ENCODE assay signal across 2 cellular contexts in the genomic region with DNA sequence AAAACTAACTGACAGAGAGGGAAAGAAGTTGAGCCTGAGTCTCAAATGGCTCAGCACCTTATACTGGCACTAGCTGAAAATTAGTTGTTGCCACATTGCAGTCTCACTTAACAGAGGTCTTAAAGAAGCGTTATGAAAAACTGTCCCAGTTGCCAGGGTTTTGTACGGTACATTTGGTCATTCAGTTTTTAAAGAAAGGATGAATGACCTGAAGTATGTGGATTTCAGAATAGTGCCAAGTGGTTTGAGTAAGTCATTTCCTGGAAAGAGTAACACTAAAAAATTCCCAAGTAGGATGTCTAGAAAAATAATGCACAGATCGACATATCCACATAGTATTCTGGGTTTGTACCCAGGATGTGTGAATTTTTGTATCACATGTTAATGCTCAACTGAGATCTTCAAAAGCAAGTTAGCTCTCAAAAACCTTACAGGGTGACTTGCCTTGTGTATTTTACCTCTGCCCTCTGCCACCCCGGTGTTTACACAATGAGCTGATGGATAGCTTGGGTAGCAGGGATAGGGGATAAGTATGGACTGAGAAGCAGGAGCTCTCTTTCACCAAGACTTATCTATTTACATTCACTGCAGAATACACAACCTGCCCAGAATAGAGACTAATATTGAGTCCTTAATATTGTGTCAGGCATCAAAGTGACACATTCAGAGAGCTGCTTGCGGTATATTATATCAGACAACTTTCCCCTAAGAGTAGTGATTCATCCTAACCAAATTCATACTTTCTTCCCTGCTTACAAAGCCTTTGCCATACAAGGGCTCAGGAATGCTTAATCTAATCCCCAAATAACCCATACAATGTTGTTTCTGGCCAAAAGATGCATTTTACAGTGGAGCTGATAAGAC.
TF ChIP-seq lines count a peak whose summit lies in the region.

No MANE protein-coding gene starts in this region.

TF ChIP-seq in A549, 52 proteins besides CTCF, POLR2A, EP300 and RAD21 (continued from another document):
- TF ChIP-seq, protein P1, sequence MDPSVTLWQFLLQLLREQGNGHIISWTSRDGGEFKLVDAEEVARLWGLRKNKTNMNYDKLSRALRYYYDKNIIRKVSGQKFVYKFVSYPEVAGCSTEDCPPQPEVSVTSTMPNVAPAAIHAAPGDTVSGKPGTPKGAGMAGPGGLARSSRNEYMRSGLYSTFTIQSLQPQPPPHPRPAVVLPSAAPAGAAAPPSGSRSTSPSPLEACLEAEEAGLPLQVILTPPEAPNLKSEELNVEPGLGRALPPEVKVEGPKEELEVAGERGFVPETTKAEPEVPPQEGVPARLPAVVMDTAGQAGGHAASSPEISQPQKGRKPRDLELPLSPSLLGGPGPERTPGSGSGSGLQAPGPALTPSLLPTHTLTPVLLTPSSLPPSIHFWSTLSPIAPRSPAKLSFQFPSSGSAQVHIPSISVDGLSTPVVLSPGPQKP (IDR thresholded peaks at IDR 0.05; ENCODE audit: low read depth, low read length), result no peak
- TF ChIP-seq MYC (IDR thresholded peaks at IDR 0.05; ENCODE audit: borderline replicate concordance, low read length) (no peak), JUNB (IDR thresholded peaks at IDR 0.05) (no peak), HOXA7 (CRISPR knock-in tag; IDR thresholded peaks at IDR 0.05) (no peak), CBX8 (IDR thresholded peaks at IDR 0.05) (no peak), HOXB5 (CRISPR knock-in tag; IDR thresholded peaks at IDR 0.05) (no peak), E2F6 (IDR thresholded peaks at IDR 0.05; ENCODE audit: borderline replicate concordance, low read depth) (no peak), JUN (IDR thresholded peaks at IDR 0.05) (no peak), ATOH8 (CRISPR knock-in tag; IDR thresholded peaks at IDR 0.05; ENCODE audit: low read depth) (no peak), GATA3 (IDR thresholded peaks at IDR 0.05; ENCODE audit: borderline replicate concordance) (no peak)
- TF ChIP-seq, protein P2, sequence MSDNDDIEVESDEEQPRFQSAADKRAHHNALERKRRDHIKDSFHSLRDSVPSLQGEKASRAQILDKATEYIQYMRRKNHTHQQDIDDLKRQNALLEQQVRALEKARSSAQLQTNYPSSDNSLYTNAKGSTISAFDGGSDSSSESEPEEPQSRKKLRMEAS (IDR thresholded peaks at IDR 0.05), result no peak
TF ChIP-seq in A549: peak in this region for 0.

TF ChIP-seq in GM12878, 131 proteins besides CTCF, POLR2A, EP300 and RAD21 (continued from another document):
- TF ChIP-seq, protein P3, sequence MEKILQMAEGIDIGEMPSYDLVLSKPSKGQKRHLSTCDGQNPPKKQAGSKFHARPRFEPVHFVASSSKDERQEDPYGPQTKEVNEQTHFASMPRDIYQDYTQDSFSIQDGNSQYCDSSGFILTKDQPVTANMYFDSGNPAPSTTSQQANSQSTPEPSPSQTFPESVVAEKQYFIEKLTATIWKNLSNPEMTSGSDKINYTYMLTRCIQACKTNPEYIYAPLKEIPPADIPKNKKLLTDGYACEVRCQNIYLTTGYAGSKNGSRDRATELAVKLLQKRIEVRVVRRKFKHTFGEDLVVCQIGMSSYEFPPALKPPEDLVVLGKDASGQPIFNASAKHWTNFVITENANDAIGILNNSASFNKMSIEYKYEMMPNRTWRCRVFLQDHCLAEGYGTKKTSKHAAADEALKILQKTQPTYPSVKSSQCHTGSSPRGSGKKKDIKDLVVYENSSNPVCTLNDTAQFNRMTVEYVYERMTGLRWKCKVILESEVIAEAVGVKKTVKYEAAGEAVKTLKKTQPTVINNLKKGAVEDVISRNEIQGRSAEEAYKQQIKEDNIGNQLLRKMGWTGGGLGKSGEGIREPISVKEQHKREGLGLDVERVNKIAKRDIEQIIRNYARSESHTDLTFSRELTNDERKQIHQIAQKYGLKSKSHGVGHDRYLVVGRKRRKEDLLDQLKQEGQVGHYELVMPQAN (conservative IDR thresholded peaks at IDR 0.05), result no peak
- TF ChIP-seq, protein P4, sequence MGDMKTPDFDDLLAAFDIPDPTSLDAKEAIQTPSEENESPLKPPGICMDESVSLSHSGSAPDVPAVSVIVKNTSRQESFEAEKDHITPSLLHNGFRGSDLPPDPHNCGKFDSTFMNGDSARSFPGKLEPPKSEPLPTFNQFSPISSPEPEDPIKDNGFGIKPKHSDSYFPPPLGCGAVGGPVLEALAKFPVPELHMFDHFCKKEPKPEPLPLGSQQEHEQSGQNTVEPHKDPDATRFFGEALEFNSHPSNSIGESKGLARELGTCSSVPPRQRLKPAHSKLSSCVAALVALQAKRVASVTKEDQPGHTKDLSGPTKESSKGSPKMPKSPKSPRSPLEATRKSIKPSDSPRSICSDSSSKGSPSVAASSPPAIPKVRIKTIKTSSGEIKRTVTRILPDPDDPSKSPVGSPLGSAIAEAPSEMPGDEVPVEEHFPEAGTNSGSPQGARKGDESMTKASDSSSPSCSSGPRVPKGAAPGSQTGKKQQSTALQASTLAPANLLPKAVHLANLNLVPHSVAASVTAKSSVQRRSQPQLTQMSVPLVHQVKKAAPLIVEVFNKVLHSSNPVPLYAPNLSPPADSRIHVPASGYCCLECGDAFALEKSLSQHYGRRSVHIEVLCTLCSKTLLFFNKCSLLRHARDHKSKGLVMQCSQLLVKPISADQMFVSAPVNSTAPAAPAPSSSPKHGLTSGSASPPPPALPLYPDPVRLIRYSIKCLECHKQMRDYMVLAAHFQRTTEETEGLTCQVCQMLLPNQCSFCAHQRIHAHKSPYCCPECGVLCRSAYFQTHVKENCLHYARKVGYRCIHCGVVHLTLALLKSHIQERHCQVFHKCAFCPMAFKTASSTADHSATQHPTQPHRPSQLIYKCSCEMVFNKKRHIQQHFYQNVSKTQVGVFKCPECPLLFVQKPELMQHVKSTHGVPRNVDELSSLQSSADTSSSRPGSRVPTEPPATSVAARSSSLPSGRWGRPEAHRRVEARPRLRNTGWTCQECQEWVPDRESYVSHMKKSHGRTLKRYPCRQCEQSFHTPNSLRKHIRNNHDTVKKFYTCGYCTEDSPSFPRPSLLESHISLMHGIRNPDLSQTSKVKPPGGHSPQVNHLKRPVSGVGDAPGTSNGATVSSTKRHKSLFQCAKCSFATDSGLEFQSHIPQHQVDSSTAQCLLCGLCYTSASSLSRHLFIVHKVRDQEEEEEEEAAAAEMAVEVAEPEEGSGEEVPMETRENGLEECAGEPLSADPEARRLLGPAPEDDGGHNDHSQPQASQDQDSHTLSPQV (IDR thresholded peaks at IDR 0.05), result no peak
- TF ChIP-seq ZBED1 (IDR thresholded peaks at IDR 0.05; ENCODE audit: borderline replicate concordance) (no peak), EED (IDR thresholded peaks at IDR 0.05; ENCODE audit: low read depth) (no peak), SRF (IDR thresholded peaks at IDR 0.05; ENCODE audit: low read depth in 2 of 2, low read length in 2 of 2) (no peak), FOXK2 (IDR thresholded peaks at IDR 0.05) (no peak), MYB (IDR thresholded peaks at IDR 0.05; ENCODE audit: borderline replicate concordance, low read depth, low read length) (no peak), RCOR1 (conservative IDR thresholded peaks at IDR 0.05; ENCODE audit: low read depth, low read length) (no peak), GABPA (IDR thresholded peaks at IDR 0.05; ENCODE audit: low read depth) (no peak), JUNB (IDR thresholded peaks at IDR 0.05) (no peak)
- TF ChIP-seq, protein P5, sequence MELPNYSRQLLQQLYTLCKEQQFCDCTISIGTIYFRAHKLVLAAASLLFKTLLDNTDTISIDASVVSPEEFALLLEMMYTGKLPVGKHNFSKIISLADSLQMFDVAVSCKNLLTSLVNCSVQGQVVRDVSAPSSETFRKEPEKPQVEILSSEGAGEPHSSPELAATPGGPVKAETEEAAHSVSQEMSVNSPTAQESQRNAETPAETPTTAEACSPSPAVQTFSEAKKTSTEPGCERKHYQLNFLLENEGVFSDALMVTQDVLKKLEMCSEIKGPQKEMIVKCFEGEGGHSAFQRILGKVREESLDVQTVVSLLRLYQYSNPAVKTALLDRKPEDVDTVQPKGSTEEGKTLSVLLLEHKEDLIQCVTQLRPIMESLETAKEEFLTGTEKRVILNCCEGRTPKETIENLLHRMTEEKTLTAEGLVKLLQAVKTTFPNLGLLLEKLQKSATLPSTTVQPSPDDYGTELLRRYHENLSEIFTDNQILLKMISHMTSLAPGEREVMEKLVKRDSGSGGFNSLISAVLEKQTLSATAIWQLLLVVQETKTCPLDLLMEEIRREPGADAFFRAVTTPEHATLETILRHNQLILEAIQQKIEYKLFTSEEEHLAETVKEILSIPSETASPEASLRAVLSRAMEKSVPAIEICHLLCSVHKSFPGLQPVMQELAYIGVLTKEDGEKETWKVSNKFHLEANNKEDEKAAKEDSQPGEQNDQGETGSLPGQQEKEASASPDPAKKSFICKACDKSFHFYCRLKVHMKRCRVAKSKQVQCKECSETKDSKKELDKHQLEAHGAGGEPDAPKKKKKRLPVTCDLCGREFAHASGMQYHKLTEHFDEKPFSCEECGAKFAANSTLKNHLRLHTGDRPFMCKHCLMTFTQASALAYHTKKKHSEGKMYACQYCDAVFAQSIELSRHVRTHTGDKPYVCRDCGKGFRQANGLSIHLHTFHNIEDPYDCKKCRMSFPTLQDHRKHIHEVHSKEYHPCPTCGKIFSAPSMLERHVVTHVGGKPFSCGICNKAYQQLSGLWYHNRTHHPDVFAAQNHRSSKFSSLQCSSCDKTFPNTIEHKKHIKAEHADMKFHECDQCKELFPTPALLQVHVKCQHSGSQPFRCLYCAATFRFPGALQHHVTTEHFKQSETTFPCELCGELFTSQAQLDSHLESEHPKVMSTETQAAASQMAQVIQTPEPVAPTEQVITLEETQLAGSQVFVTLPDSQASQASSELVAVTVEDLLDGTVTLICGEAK (IDR thresholded peaks at IDR 0.05; ENCODE audit: borderline replicate concordance), result no peak
